19 cellular contexts compared by ENCODE assay signal in the genomic region with DNA sequence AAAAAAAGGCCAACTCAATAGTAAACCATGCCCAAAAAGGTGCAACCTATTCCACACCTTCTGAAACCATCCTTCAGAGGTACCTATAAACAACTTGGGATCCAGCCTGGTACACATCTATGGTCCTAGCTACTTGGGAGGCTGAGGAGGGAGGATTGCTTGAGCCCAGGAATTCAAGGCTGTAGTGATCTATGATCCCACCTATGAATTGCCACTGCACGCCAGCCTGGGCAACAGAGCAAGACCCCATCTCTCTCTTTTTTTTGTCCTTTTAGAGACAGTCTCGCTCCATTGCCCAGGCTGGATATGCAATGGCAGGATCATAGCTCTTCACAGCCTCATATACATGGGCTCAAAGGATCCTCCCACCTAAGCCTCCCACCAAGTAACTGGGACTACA. TPM values are rescaled to one million over a fixed set of nuclear protein-coding genes. Genes with fewer than 3 reads are reported as not detected.
DNase-seq lines count a peak whose midpoint lies in the region; ATAC-seq, FAIRE-seq and TF ChIP-seq lines count a peak whose summit lies in the region.
"Had no signal": no experiment of that assay in that cellular context is flagged by ENCODE, and none has a peak within 500 bp of the region (broad histone marks: within the 10 kb centered on the region; RNA-seq: fewer than 3 reads in every experiment).

No MANE protein-coding gene starts in this region.

- no peaks in the 10 kb centered on the region for H3K9me1 ChIP-seq in K562 (ENCODE audit: control insufficient read depth, insufficient read depth, low read length)

- H3K4me3 Mint-ChIP-seq in HFFc6, result no peak overlapping the region
- H3K4me3 Mint-ChIP-seq: CD14-positive monocyte; CD8-positive, alpha-beta T cell had no signal

- H3K36me3 ChIP-seq in K562 (ENCODE audit: control insufficient read depth, insufficient read depth, low read length), result no peaks in the 10 kb centered on the region

- peaks cover 25% of the 10 kb centered on the region; the same call in 1 of the 2 replicates for H3K4me1 Mint-ChIP-seq in HFFc6 (ENCODE audit: low read depth)

- ATAC-seq in right cardiac atrium (no peak), K562 (no peak)
- ATAC-seq: A549; CD8-positive, alpha-beta T cell; HCT116 had no signal

- WGBS in right cardiac atrium, result 98% methylated on average over 2 of the region's 2 CpGs
- WGBS in K562 (ENCODE audit: insufficient coverage, low coverage, missing lambda C conversion rate), result 100% methylated on average over 1 of the region's 2 CpGs

- no peak overlapping the region for H2AFZ ChIP-seq in K562 (ENCODE audit: low read depth, low read length)

- no peaks in the 10 kb centered on the region for H3K9me3 ChIP-seq in right cardiac atrium (ENCODE audit: control insufficient read depth, low read length)
- no peaks in the 10 kb centered on the region for H3K9me3 ChIP-seq in K562 (replicated peaks; ENCODE audit: control insufficient read depth, insufficient read depth, low read depth, low read length)
- H3K9me3 ChIP-seq: A549 had no signal

- H3K9ac ChIP-seq in K562 (ENCODE audit: insufficient read depth in 1 of 2, low read depth in 2 of 2, low read length in 2 of 2), result no peak overlapping the region

- CTCF ChIA-PET in K562 (lab: Yijun Ruan, JAX; ENCODE audit: low intra/inter-chr PET ratio), result no interaction called here

- H3K79me2 ChIP-seq in K562 (ENCODE audit: control insufficient read depth, insufficient read depth, low read length), result no peaks in the 10 kb centered on the region

- H3K9me3 Mint-ChIP-seq in HFFc6, result no peaks in the 10 kb centered on the region
- H3K9me3 Mint-ChIP-seq: CD8-positive, alpha-beta T cell had no signal

- H3K27me3 ChIP-seq in right cardiac atrium (ENCODE audit: control insufficient read depth, insufficient read depth) (no peaks in the 10 kb centered on the region), K562 (ENCODE audit: control insufficient read depth in 2 of 2, insufficient read depth in 2 of 2, low read length in 2 of 2) (no peaks in the 10 kb centered on the region)

- H3K4me1 ChIP-seq in right cardiac atrium (ENCODE audit: control insufficient read depth, insufficient read depth, low read length), result no peaks in the 10 kb centered on the region
- H3K4me1 ChIP-seq in K562 (replicated peaks in 1 of 2; ENCODE audit: control insufficient read depth in 2 of 2, insufficient read depth in 2 of 2, low read length in 2 of 2), result peaks cover 10 to 39% of the 10 kb centered on the region in 2 experiments; a peak in 4 of 5 replicates

- POLR2A ChIA-PET in K562 (lab: Yijun Ruan, JAX), result interaction anchor here (0.8 to 1.8 kb wide), 2 partner anchors 8 to 26 kb away, joined by 3 to 5 read pairs; a partner anchor contains a TSS

- no peaks in the 10 kb centered on the region for H4K20me1 ChIP-seq in K562 (replicated peaks; ENCODE audit: control insufficient read depth, insufficient read depth, low read length)

- no peak overlapping the region for H3K4me2 ChIP-seq in K562 (ENCODE audit: insufficient read depth, low read length)
- H3K4me2 ChIP-seq: A549 had no signal

- intact Hi-C loops in right cardiac atrium (cut with DNase I), result no loop called here
- intact Hi-C loops in cardiac septum (cut with DNase I), result no loop called here
- intact Hi-C loops in K562 (cut with micrococcal nuclease), result no loop called here

- no peak for TF ChIP-seq RAD21 in K562 (CRISPR knock-in tag; conservative IDR thresholded peaks at IDR 0.05 in 1 of 2, IDR thresholded peaks at IDR 0.05 in 1 of 2)

- H3K4me3 ChIP-seq in right cardiac atrium (ENCODE audit: low read length) (no peak overlapping the region), K562 (no peak overlapping the region)
- H3K4me3 ChIP-seq: A549 had no signal

- no peak for TF ChIP-seq EP300 in K562 (IDR thresholded peaks at IDR 0.05; ENCODE audit: low read length)

- H3K27me3 Mint-ChIP-seq in HFFc6 (ENCODE audit: insufficient read depth), result peaks cover 7% of the 10 kb centered on the region

- TF ChIP-seq CTCF in HFFc6 (IDR thresholded peaks at IDR 0.05) (no peak), K562 (IDR thresholded peaks at IDR 0.05 in 2 of 3, conservative IDR thresholded peaks at IDR 0.05 in 1 of 3; ENCODE audit: insufficient read depth in 2 of 3, low read depth in 1 of 3, low read length in 3 of 3) (no peak)

- peak overlapping the region; percentile 53; the same call in 1 of the 2 replicates for H3K27ac Mint-ChIP-seq in HFFc6
- H3K27ac Mint-ChIP-seq: CD8-positive, alpha-beta T cell had no signal

- no TSS peak for BruUV-seq in K562 (replicated peaks; lab: Mats Ljungman, UMichigan)

- H3K27ac ChIP-seq in right cardiac atrium (ENCODE audit: low read length) (peak overlapping the region; percentile 7), K562 (ENCODE audit: extremely low read depth, low read depth, low read length) (no peak overlapping the region)
- H3K27ac ChIP-seq: A549 had no signal

- DNase-seq in right cardiac atrium, result no peak
- no peak for DNase-seq in cardiac septum (ENCODE audit: low spot score)
- DNase-seq in HFFc6, result no peak
- DNase-seq in K562 (ENCODE audit: extremely low read depth in 1 of 4, low spot score in 3 of 4), result no peak
- no peak for DNase-seq in NCI-H1436 treated with DMSO at 0.1 percent for 48 hours (lab: John Stamatoyannopoulos, UW)
- no peak for DNase-seq in NCI-H526 (lab: John Stamatoyannopoulos, UW)
- no peak for DNase-seq in GM12891 (ENCODE audit: insufficient read length, low spot score)
- DNase-seq: CD8-positive, alpha-beta T cell; COR-L47; DMS153; DND-41; GF-D8 had no signal

- H3K36me3 Mint-ChIP-seq in HFFc6 (ENCODE audit: low read depth), result peaks cover 29% of the 10 kb centered on the region

- in situ Hi-C loops in K562 (cut with MboI), result no loop called here

- FAIRE-seq in K562 (lab: Jason Lieb, UNC) (no peak), GM12891 (lab: Jason Lieb, UNC) (no peak)
- FAIRE-seq: A549, D721Med, H54 had no signal

- TF ChIP-seq POLR2A in K562 (conservative IDR thresholded peaks at IDR 0.05) (no peak), GM12891 (IDR thresholded peaks at IDR 0.05; ENCODE audit: low read depth, low read length) (no peak)

RNA-seq across cellular contexts. Expression of a gene that starts 26.0 kb away (rescaled TPM):
- 1 to 10 TPM; 3.4 to 6.4 (median 3.5) TPM for total RNA-seq in right cardiac atrium
- 2.3 TPM for polyA plus RNA-seq in right cardiac atrium
- 3.9 TPM for total RNA-seq in cardiac septum
- total RNA-seq in HFFc6 (2021; fragmentation: NEBNext Ultra II Directional; extraction: Animal tissue kit (Norgen Biotek cat#: 25700)), result 1 to 10 TPM; 5.0 to 6.0 (median 5.2) TPM
- 1.5 and 4.2 TPM in 2 replicates for total RNA-seq in K562 (2011; cell fraction: chromatin; rRNA removed; ENCODE audit: low replicate concordance)
- 3.5 and 3.7 TPM in 2 replicates for total RNA-seq in K562 (2011; cell fraction: nucleolus; rRNA removed)
- 1.9 and 2.8 TPM in 2 replicates for total RNA-seq in K562 (2011; cell fraction: nucleoplasm; rRNA removed)
- 1.0 and 1.3 TPM in 2 replicates for total RNA-seq in K562 (2014; rRNA removed)
- total RNA-seq in K562 (2014; rRNA removed; fragmentation: Illumina TruSeq; extraction: Trizol), result 0.22 and 0.25 TPM in 2 replicates
- total RNA-seq in K562 (2015; rRNA removed; fragmentation: Illumina TruSeq; extraction: Trizol), result 0.25 and 0.57 TPM in 2 replicates
- total RNA-seq in K562 (2021), result 3.5 and 3.7 TPM in 2 replicates
- 0.67 and 1.0 TPM in 2 replicates for polyA plus RNA-seq in K562 (2011; rRNA removed)
- 0.81 and 2.0 TPM in 2 replicates for polyA plus RNA-seq in K562 (2011; cell fraction: cytosol; rRNA removed)
- 1.5 and 4.5 TPM in 2 replicates for polyA plus RNA-seq in K562 (2011; cell fraction: nucleus; rRNA removed)
- 1.3 and 3.5 TPM in 2 replicates for polyA plus RNA-seq in K562 (2012)
- polyA plus RNA-seq in K562 (2014; fragmentation: Illumina TruSeq; extraction: Trizol), result 0.79 and 1.7 TPM in 2 replicates
- polyA plus RNA-seq in K562 (2014; fragmentation: Nextera tagmentation; extraction: Ambion mirVana), result not detected
- 1.1 and 2.1 TPM in 2 replicates for polyA plus RNA-seq in K562 (2014; rRNA removed)
- polyA minus RNA-seq in K562 (2011; rRNA and poly(A)+ RNA removed), result 0.54 and 0.98 TPM in 2 replicates
- 3.0 and 5.0 TPM in 2 replicates for polyA minus RNA-seq in K562 (2011; cell fraction: cytosol; rRNA and poly(A)+ RNA removed)
- 1.5 and 1.7 TPM in 2 replicates for polyA minus RNA-seq in K562 (2011; cell fraction: nucleus; rRNA and poly(A)+ RNA removed)
- polyA plus RNA-seq in GM12891 (2012; ENCODE audit: low read depth, missing spikeins), result 4.1 TPM

RNA-seq across cellular contexts. Expression of a gene that starts 47.0 kb away (rescaled TPM):
- total RNA-seq in right cardiac atrium (100 to 1,000 TPM in 3 of 4 donors, 10 to 100 TPM in 1; 91.3 to 121 (median 104) TPM), cardiac septum (91.2 TPM), K562 (2014; rRNA removed) (164 and 284 TPM in 2 replicates), K562 (2014; rRNA removed; fragmentation: Illumina TruSeq; extraction: Trizol) (63.0 and 98.5 TPM in 2 replicates), K562 (2015; rRNA removed; fragmentation: Illumina TruSeq; extraction: Trizol) (115 and 130 TPM in 2 replicates), K562 (2021) (95.9 and 109 TPM in 2 replicates)
- polyA plus RNA-seq in right cardiac atrium (233 TPM), K562 (2011; rRNA removed) (151 and 169 TPM in 2 replicates), K562 (2014; fragmentation: Illumina TruSeq; extraction: Trizol) (205 and 214 TPM in 2 replicates), K562 (2014; fragmentation: Nextera tagmentation; extraction: Ambion mirVana) (100 to 1,000 TPM; 416 to 441 TPM), K562 (2014; rRNA removed) (197 and 206 TPM in 2 replicates)
- total RNA-seq in HFFc6 (2021; fragmentation: NEBNext Ultra II Directional; extraction: Animal tissue kit (Norgen Biotek cat#: 25700)), result 100 to 1,000 TPM; 123 to 204 (median 172) TPM
- 16.1 and 36.9 TPM in 2 replicates for total RNA-seq in K562 (2011; cell fraction: chromatin; rRNA removed; ENCODE audit: low replicate concordance)
- total RNA-seq in K562 (2011; cell fraction: nucleolus; rRNA removed), result 41.2 and 47.9 TPM in 2 replicates
- total RNA-seq in K562 (2011; cell fraction: nucleoplasm; rRNA removed), result 32.6 and 42.2 TPM in 2 replicates
- 153 and 227 TPM in 2 replicates for polyA plus RNA-seq in K562 (2011; cell fraction: cytosol; rRNA removed)
- polyA plus RNA-seq in K562 (2011; cell fraction: nucleus; rRNA removed), result 87.2 and 100 TPM in 2 replicates
- 146 and 190 TPM in 2 replicates for polyA plus RNA-seq in K562 (2012)
- polyA minus RNA-seq in K562 (2011; rRNA and poly(A)+ RNA removed), result 24.1 and 41.5 TPM in 2 replicates
- 58.9 and 66.1 TPM in 2 replicates for polyA minus RNA-seq in K562 (2011; cell fraction: cytosol; rRNA and poly(A)+ RNA removed)
- 14.9 and 21.1 TPM in 2 replicates for polyA minus RNA-seq in K562 (2011; cell fraction: nucleus; rRNA and poly(A)+ RNA removed)
- 228 TPM for polyA plus RNA-seq in GM12891 (2012; ENCODE audit: low read depth, missing spikeins)

RNA-seq across cellular contexts. Expression of a gene that starts 55.6 kb away (rescaled TPM):
- total RNA-seq in right cardiac atrium (1 to 10 TPM in 2 of 4 donors, under 1 TPM in 1, not detected in 1; 0.86 to 2.1 (median 1.4) TPM), cardiac septum (0.78 TPM), K562 (2014; rRNA removed) (not detected in 2 replicates), K562 (2014; rRNA removed; fragmentation: Illumina TruSeq; extraction: Trizol) (not detected in 2 replicates), K562 (2015; rRNA removed; fragmentation: Illumina TruSeq; extraction: Trizol) (not detected in 2 replicates), K562 (2021) (not detected in 2 replicates)
- polyA plus RNA-seq in right cardiac atrium (1.7 TPM), K562 (2011; rRNA removed) (not detected in 2 replicates), K562 (2014; fragmentation: Illumina TruSeq; extraction: Trizol) (not detected in 2 replicates), K562 (2014; fragmentation: Nextera tagmentation; extraction: Ambion mirVana) (not detected), K562 (2014; rRNA removed) (not detected in 2 replicates)
- 1 to 10 TPM in 5 of 6 experiments, under 1 TPM in 1; 0.91 to 1.7 (median 1.4) TPM for total RNA-seq in HFFc6 (2021; fragmentation: NEBNext Ultra II Directional; extraction: Animal tissue kit (Norgen Biotek cat#: 25700))
- not detected in 2 replicates for total RNA-seq in K562 (2011; cell fraction: chromatin; rRNA removed; ENCODE audit: low replicate concordance)
- not detected in 2 replicates for total RNA-seq in K562 (2011; cell fraction: nucleolus; rRNA removed)
- total RNA-seq in K562 (2011; cell fraction: nucleoplasm; rRNA removed), result not detected in 2 replicates
- polyA plus RNA-seq in K562 (2011; cell fraction: cytosol; rRNA removed), result not detected in 2 replicates
- polyA plus RNA-seq in K562 (2011; cell fraction: nucleus; rRNA removed), result not detected in 2 replicates
- not detected in 2 replicates for polyA plus RNA-seq in K562 (2012)
- not detected in 2 replicates for polyA minus RNA-seq in K562 (2011; rRNA and poly(A)+ RNA removed)
- polyA minus RNA-seq in K562 (2011; cell fraction: cytosol; rRNA and poly(A)+ RNA removed), result not detected in 2 replicates
- polyA minus RNA-seq in K562 (2011; cell fraction: nucleus; rRNA and poly(A)+ RNA removed), result not detected in 2 replicates
- 2.0 TPM for polyA plus RNA-seq in GM12891 (2012; ENCODE audit: low read depth, missing spikeins)
- total RNA-seq: CD8-positive, alpha-beta T cell; HT-29; IMR-90 had no signal
- polyA plus RNA-seq: CD14-positive monocyte had no signal

RNA-seq across cellular contexts. Expression of a gene that starts 57.0 kb away (rescaled TPM):
- total RNA-seq in right cardiac atrium (10 to 100 TPM; 14.9 to 21.2 (median 16.8) TPM), cardiac septum (15.4 TPM), K562 (2014; rRNA removed) (57.4 and 68.7 TPM in 2 replicates), K562 (2014; rRNA removed; fragmentation: Illumina TruSeq; extraction: Trizol) (13.3 and 15.8 TPM in 2 replicates), K562 (2015; rRNA removed; fragmentation: Illumina TruSeq; extraction: Trizol) (30.9 and 31.6 TPM in 2 replicates), K562 (2021) (45.8 and 47.3 TPM in 2 replicates)
- polyA plus RNA-seq in right cardiac atrium (11.2 TPM), K562 (2011; rRNA removed) (19.3 and 27.7 TPM in 2 replicates), K562 (2014; fragmentation: Illumina TruSeq; extraction: Trizol) (28.2 and 30.0 TPM in 2 replicates), K562 (2014; fragmentation: Nextera tagmentation; extraction: Ambion mirVana) (1 to 10 TPM; 5.5 to 6.5 TPM), K562 (2014; rRNA removed) (34.7 and 43.0 TPM in 2 replicates)
- total RNA-seq in HFFc6 (2021; fragmentation: NEBNext Ultra II Directional; extraction: Animal tissue kit (Norgen Biotek cat#: 25700)), result 10 to 100 TPM; 31.3 to 34.7 (median 31.8) TPM
- total RNA-seq in K562 (2011; cell fraction: chromatin; rRNA removed; ENCODE audit: low replicate concordance), result 17.4 and 51.8 TPM in 2 replicates
- 53.4 and 56.5 TPM in 2 replicates for total RNA-seq in K562 (2011; cell fraction: nucleolus; rRNA removed)
- total RNA-seq in K562 (2011; cell fraction: nucleoplasm; rRNA removed), result 27.6 and 32.3 TPM in 2 replicates
- polyA plus RNA-seq in K562 (2011; cell fraction: cytosol; rRNA removed), result 29.0 and 63.4 TPM in 2 replicates
- 98.1 and 179 TPM in 2 replicates for polyA plus RNA-seq in K562 (2011; cell fraction: nucleus; rRNA removed)
- polyA plus RNA-seq in K562 (2012), result 24.2 and 27.5 TPM in 2 replicates
- 10.9 and 14.8 TPM in 2 replicates for polyA minus RNA-seq in K562 (2011; rRNA and poly(A)+ RNA removed)
- polyA minus RNA-seq in K562 (2011; cell fraction: cytosol; rRNA and poly(A)+ RNA removed), result 27.6 and 28.3 TPM in 2 replicates
- 23.2 and 23.7 TPM in 2 replicates for polyA minus RNA-seq in K562 (2011; cell fraction: nucleus; rRNA and poly(A)+ RNA removed)
- 21.0 TPM for polyA plus RNA-seq in GM12891 (2012; ENCODE audit: low read depth, missing spikeins)
